ENCODE assay signal across 8 cellular contexts in genomic region chr9:131395745-131396479, GRCh38. TPM values are rescaled to one million over a fixed set of nuclear protein-coding genes. Genes with fewer than 3 reads are reported as not detected.
DNase-seq lines count a peak whose midpoint lies in the region; ATAC-seq, FAIRE-seq and TF ChIP-seq lines count a peak whose summit lies in the region.

No MANE protein-coding gene starts in this region.

- POLR2A ChIA-PET in HCT116 (lab: Charles Lee) = interaction anchor here (1.2 to 1.3 kb wide), 2 partner anchors 12 to 23 kb away, joined by 3 to 4 read pairs; no protein-coding TSS in a partner anchor
- POLR2A ChIA-PET in T-cell (lab: Charles Lee) = interaction anchor here (0.6 to 0.7 kb wide), 2 partner anchors 23 to 32 kb away, joined by 3 read pairs; no protein-coding TSS in a partner anchor

- H3K4me3 Mint-ChIP-seq in T-cell = peak overlapping the region; percentile 85 to 95 (median 93)

- H3K36me3 ChIP-seq in HCT116 (ENCODE audit: control insufficient read depth in 1 of 2, insufficient read depth in 2 of 2, low read length in 2 of 2) = no peaks in the 10 kb centered on the region; a peak in 1 of 4 replicates
- H3K36me3 ChIP-seq in small intestine (ENCODE audit: control insufficient read depth in 2 of 2, insufficient read depth in 2 of 2, low read length in 2 of 2) = no peaks in the 10 kb centered on the region

- no peak for TF ChIP-seq POLR2A in HCT116 (IDR thresholded peaks at IDR 0.05; ENCODE audit: borderline replicate concordance, extremely low read depth, insufficient read depth, insufficient read length)

- TF ChIP-seq CTCF in HCT116 (IDR thresholded peaks at IDR 0.05 in 2 of 3, conservative IDR thresholded peaks at IDR 0.05 in 1 of 3; ENCODE audit: borderline replicate concordance in 1 of 3, insufficient read depth in 1 of 3, low read depth in 2 of 3, low read length in 2 of 3) (no peak), fibroblast of villous mesenchyme (IDR thresholded peaks at IDR 0.05; ENCODE audit: insufficient read depth, low read depth, low read length) (peak; percentile 0)

- H3K9me3 Mint-ChIP-seq in T-cell = no peaks in the 10 kb centered on the region

- no TSS peak for BruUV-seq in HCT116 (replicated peaks; lab: Mats Ljungman, UMichigan)

- H3K9ac ChIP-seq in HCT116 (ENCODE audit: low read length) = peak overlapping the region; percentile 85

- 0 out of 2 replicates have a peak overlapping the region, but pooled peaks have one; percentile 90 for H3K27ac ChIP-seq in HCT116 (ENCODE audit: low read depth, low read length)
- H3K27ac ChIP-seq in small intestine (ENCODE audit: low read depth in 1 of 2, low read length in 1 of 2) = peak overlapping the region; percentile 47 to 94

- DNase-seq in HCT116 (ENCODE audit: low read depth, low spot score) (no peak), T-cell (no peak), fibroblast of villous mesenchyme (ENCODE audit: low read depth) (no peak), small intestine (no peak), HK-2 (ENCODE audit: unreplicated experiment) (no peak)
- no peak for DNase-seq in stimulated activated CD4-positive, alpha-beta T cell treated with anti-CD3 and anti-CD28 coated beads, Interleukin-4, amount 100 ng/mL, for 1 hour
- DNase-seq in activated effector memory CD4-positive, alpha-beta T cell treated with Interleukin-2 at 50 U/mL for 16 hours = no peak

- H3K9me2 ChIP-seq in HCT116 (ENCODE audit: insufficient read depth) = no peaks in the 10 kb centered on the region

- peaks cover 62 to 65% (median 65%) of the 10 kb centered on the region in 3 donors for H3K4me1 Mint-ChIP-seq in T-cell

- peak overlapping the region; percentile 61 to 77 for H3K4me3 ChIP-seq in HCT116 (replicated peaks in 1 of 2; ENCODE audit: low read depth in 1 of 2, low read length in 2 of 2)
- H3K4me3 ChIP-seq in fibroblast of villous mesenchyme (ENCODE audit: low read depth, low read length) = peak overlapping the region; percentile 74
- H3K4me3 ChIP-seq in small intestine (ENCODE audit: low read depth in 1 of 2, low read length in 2 of 2) = peak overlapping the region; percentile 82 to 84

- H2AFZ ChIP-seq in HCT116 (ENCODE audit: low read depth, low read length, poor library complexity, severe bottlenecking) = no peak overlapping the region

- peaks cover 38% of the 10 kb centered on the region; the same call in 1 of the 2 replicates for H4K20me1 ChIP-seq in HCT116 (ENCODE audit: insufficient read depth)

- no peaks in the 10 kb centered on the region for H3K27me3 Mint-ChIP-seq in T-cell

- no peak for TF ChIP-seq RAD21 in HCT116 (IDR thresholded peaks at IDR 0.05; ENCODE audit: low read depth)

- no peak for ATAC-seq in HCT116
- no peak for ATAC-seq in T-cell (replicated peaks in 1 of 4)
- no peak for ATAC-seq in HG03280 (IDR thresholded peaks at IDR 0.05; ENCODE audit: unreplicated experiment)

- H3K9me3 ChIP-seq in HCT116 (ENCODE audit: control insufficient read depth in 1 of 2, insufficient read depth in 1 of 2, low read depth in 1 of 2, low read length in 2 of 2) (no peaks in the 10 kb centered on the region), small intestine (ENCODE audit: control insufficient read depth, low read depth) (no peaks in the 10 kb centered on the region)

- peak overlapping the region; percentile 83 for H3K4me2 ChIP-seq in HCT116 (ENCODE audit: low read length)

- no peak for FAIRE-seq in small intestine (lab: Jason Lieb, UNC)

- CTCF ChIA-PET in HCT116 (lab: Charles Lee) (no interaction called here), T-cell (lab: Charles Lee) (interaction anchor here in 1 of 2 donors (0.5 kb wide), 1 partner anchor 113 kb away, joined by 4 read pairs; no protein-coding TSS in a partner anchor)

- H3K79me2 ChIP-seq in HCT116 (ENCODE audit: insufficient read depth, low read length) = peaks cover 65% of the 10 kb centered on the region

- H3K27me3 ChIP-seq in HCT116 (ENCODE audit: insufficient read depth, low read length) (no peaks in the 10 kb centered on the region), small intestine (ENCODE audit: control insufficient read depth in 2 of 2, insufficient read depth in 2 of 2, low read length in 2 of 2) (no peaks in the 10 kb centered on the region)

- H3K36me3 Mint-ChIP-seq in T-cell = no peaks in the 10 kb centered on the region

- 28 to 34% (median 31%) methylated on average over 11 of the region's 11 CpGs for WGBS in small intestine, 3 donors

- RAD21 ChIA-PET in HCT116 (lab: Charles Lee; ENCODE audit: low non-redundant PET in 1 of 2, low total read pairs in 2 of 2, uncharacterized antibody in 2 of 2, unreplicated experiment in 2 of 2) = no interaction called here

- intact Hi-C loops in HCT116 (cut with micrococcal nuclease) = no loop called here

- H3K4me1 ChIP-seq in HCT116 (ENCODE audit: control insufficient read depth in 1 of 2, insufficient read depth in 2 of 2, low read length in 2 of 2) = peaks cover 42 to 48% of the 10 kb centered on the region in 2 experiments
- H3K4me1 ChIP-seq in small intestine (ENCODE audit: control insufficient read depth in 2 of 2, insufficient read depth in 1 of 2, low read depth in 1 of 2, low read length in 1 of 2) = peaks cover 7 to 22% of the 10 kb centered on the region in 2 donors

- H3K27ac Mint-ChIP-seq in T-cell = peak overlapping the region; percentile 92

TF ChIP-seq in HCT116, 20 proteins besides CTCF, POLR2A, EP300 and RAD21:
- TF ChIP-seq SIN3A (IDR thresholded peaks at IDR 0.05; ENCODE audit: low read depth) = no peak
- TF ChIP-seq YY1 (IDR thresholded peaks at IDR 0.05; ENCODE audit: extremely low read depth, insufficient replicate concordance, low read depth, low read length) = no peak
- TF ChIP-seq CBX3 (IDR thresholded peaks at IDR 0.05; ENCODE audit: low read depth) = no peak
- no peak for TF ChIP-seq ZNF274 (IDR thresholded peaks at IDR 0.05; ENCODE audit: low read depth, low read length)
TF ChIP-seq in HCT116: peak in this region for 0.

RNA-seq across cellular contexts. Expression of gene PRRC2B, which starts 2.0 kb away (rescaled TPM):
- total RNA-seq in HCT116 (2021; ENCODE audit: unreplicated experiment) (170 TPM), T-cell (100 to 1,000 TPM; 259 to 375 (median 370) TPM), fibroblast of villous mesenchyme (79.2 and 92.8 TPM in 2 replicates)
- 59.0 and 60.8 TPM in 2 replicates for polyA plus RNA-seq in HCT116 (2012)
- polyA plus RNA-seq in small intestine = 10 to 100 TPM; 18.9 to 61.5 (median 19.9) TPM
